Comparison of ENCODE assay signal across 8 cellular contexts in genomic region chr2:9782197-9782719, GRCh38.
DNase-seq lines count a peak whose midpoint lies in the region; ATAC-seq and TF ChIP-seq lines count a peak whose summit lies in the region.

No MANE protein-coding gene starts in this region.

- RAD21 ChIA-PET in HCT116 (lab: Charles Lee; ENCODE audit: low non-redundant PET in 1 of 2, low total read pairs in 2 of 2, uncharacterized antibody in 2 of 2, unreplicated experiment in 2 of 2) = no interaction called here

- no peak for ATAC-seq in HCT116
- ATAC-seq in GM21529 (IDR thresholded peaks at IDR 0.05; ENCODE audit: unreplicated experiment) = no peak

- no peaks in the 10 kb centered on the region for H4K20me1 ChIP-seq in HCT116 (ENCODE audit: insufficient read depth)
- H4K20me1 ChIP-seq in mammary epithelial cell (ENCODE audit: insufficient read depth, low read length) = no peaks in the 10 kb centered on the region

- in situ Hi-C loops in mammary epithelial cell (cut with MboI; ENCODE audit: low sequenced_read_pairs in 2 of 2) = no loop called here

- H3K79me2 ChIP-seq in HCT116 (ENCODE audit: insufficient read depth, low read length) (no peaks in the 10 kb centered on the region), mammary epithelial cell (ENCODE audit: insufficient read depth, low read length) (no peaks in the 10 kb centered on the region)

- TF ChIP-seq RAD21 in HCT116 (IDR thresholded peaks at IDR 0.05; ENCODE audit: low read depth) = peak; percentile 66

- H2AFZ ChIP-seq in HCT116 (ENCODE audit: low read depth, low read length, poor library complexity, severe bottlenecking) (no peak overlapping the region), mammary epithelial cell (ENCODE audit: low read depth, low read length) (no peak overlapping the region)

- 53% methylated on average over 8 of the region's 8 CpGs for WGBS in mammary epithelial cell (ENCODE audit: low coverage, missing lambda C conversion rate)

- H3K4me1 Mint-ChIP-seq in HFFc6 (ENCODE audit: low read depth) = no peaks in the 10 kb centered on the region

- dilution Hi-C loops in mammary epithelial cell (cut with HindIII; ENCODE audit: low sequenced_read_pairs) = no loop called here

- H3K4me3 ChIP-seq in HCT116 (replicated peaks in 1 of 2; ENCODE audit: low read depth in 1 of 2, low read length in 2 of 2) (no peak overlapping the region), mammary epithelial cell (replicated peaks in 1 of 3; ENCODE audit: insufficient read depth in 1 of 3, low read depth in 2 of 3, low read length in 3 of 3) (no peak overlapping the region)

- H3K27ac Mint-ChIP-seq in HFFc6 = no peak overlapping the region

- H3K4me2 ChIP-seq in HCT116 (ENCODE audit: low read length) = no peak overlapping the region
- H3K4me2 ChIP-seq in mammary epithelial cell (ENCODE audit: insufficient read depth, low read depth, low read length) = no peak overlapping the region

- H3K9me3 ChIP-seq in HCT116 (ENCODE audit: control insufficient read depth in 1 of 2, insufficient read depth in 1 of 2, low read depth in 1 of 2, low read length in 2 of 2) = no peaks in the 10 kb centered on the region
- no peaks in the 10 kb centered on the region for H3K9me3 ChIP-seq in mammary epithelial cell (replicated peaks; ENCODE audit: insufficient read depth, low read length)

- peaks cover 8% of the 10 kb centered on the region for H3K27me3 Mint-ChIP-seq in HFFc6 (ENCODE audit: insufficient read depth)

- POLR2A ChIA-PET in HCT116 (lab: Charles Lee) = no interaction called here

- DNase-seq in HCT116 (ENCODE audit: low read depth, low spot score) = no peak
- DNase-seq in activated CD4-positive, CD25-positive, alpha-beta regulatory T cell (lab: John Stamatoyannopoulos, UW) = peak; percentile 21 to 62 (median 44)
- DNase-seq in mammary epithelial cell = peak; percentile 88
- DNase-seq in stimulated activated CD4-positive, alpha-beta T cell treated with anti-CD3 and anti-CD28 coated beads, Interleukin-1b, Interleukin-23, amount 100 ng/mL, for 4 hours (ENCODE audit: low read depth in 2 of 2) = peak; percentile 42 to 56
- DNase-seq in AML-193 (lab: John Stamatoyannopoulos, UW) = no peak
- no peak for DNase-seq in NCI-H146 treated with DMSO at 0.1 percent for 48 hours (lab: John Stamatoyannopoulos, UW; ENCODE audit: unreplicated experiment)
- no peak for DNase-seq in HFFc6

- H3K4me1 ChIP-seq in HCT116 (ENCODE audit: control insufficient read depth in 1 of 2, insufficient read depth in 2 of 2, low read length in 2 of 2) = no peaks in the 10 kb centered on the region
- peaks cover 28% of the 10 kb centered on the region for H3K4me1 ChIP-seq in mammary epithelial cell (ENCODE audit: insufficient read depth, low read length)

- no peaks in the 10 kb centered on the region for H3K36me3 ChIP-seq in HCT116 (ENCODE audit: control insufficient read depth in 1 of 2, insufficient read depth in 2 of 2, low read length in 2 of 2)
- no peaks in the 10 kb centered on the region for H3K36me3 ChIP-seq in mammary epithelial cell (ENCODE audit: insufficient read depth, low read length)

- no peaks in the 10 kb centered on the region for H3K9me2 ChIP-seq in HCT116 (ENCODE audit: insufficient read depth)

- H3K9me3 Mint-ChIP-seq in HFFc6 = no peaks in the 10 kb centered on the region

- BruUV-seq in HCT116 (replicated peaks; lab: Mats Ljungman, UMichigan) (no TSS peak), mammary epithelial cell (replicated peaks; lab: Mats Ljungman, UMichigan) (no TSS peak)

- H3K9ac ChIP-seq in HCT116 (ENCODE audit: low read length) = no peak overlapping the region
- no peak overlapping the region for H3K9ac ChIP-seq in mammary epithelial cell (ENCODE audit: insufficient read depth, low read length)

- TF ChIP-seq POLR2A in HCT116 (IDR thresholded peaks at IDR 0.05; ENCODE audit: borderline replicate concordance, extremely low read depth, insufficient read depth, insufficient read length) = no peak

- H3K27ac ChIP-seq in HCT116 (ENCODE audit: low read depth, low read length) (no peak overlapping the region), mammary epithelial cell (ENCODE audit: insufficient read depth, low read depth, low read length) (peak overlapping the region; percentile 79)

- no peaks in the 10 kb centered on the region for H3K36me3 Mint-ChIP-seq in HFFc6 (ENCODE audit: low read depth)

- intact Hi-C loops in HCT116 (cut with micrococcal nuclease) = no loop called here
- intact Hi-C loops in mammary epithelial cell (cut with micrococcal nuclease) = loop anchor here (1.0 to 10.0 kb wide), 4 partner anchors 19 to 637 kb away; partner anchors contain the start of genes ADAM17 and IAH1

- no peak overlapping the region for H3K4me3 Mint-ChIP-seq in HFFc6

- TF ChIP-seq CTCF in HCT116 (IDR thresholded peaks at IDR 0.05 in 2 of 3, conservative IDR thresholded peaks at IDR 0.05 in 1 of 3; ENCODE audit: borderline replicate concordance in 1 of 3, insufficient read depth in 1 of 3, low read depth in 2 of 3, low read length in 2 of 3) = no peak
- no peak for TF ChIP-seq CTCF in mammary epithelial cell (conservative IDR thresholded peaks at IDR 0.05 in 1 of 2, IDR thresholded peaks at IDR 0.05 in 1 of 2; ENCODE audit: extremely low read depth in 1 of 2, insufficient read depth in 1 of 2, low read depth in 1 of 2, low read length in 2 of 2)
- TF ChIP-seq CTCF in HFFc6 (IDR thresholded peaks at IDR 0.05) = no peak

- CTCF ChIA-PET in HCT116 (lab: Charles Lee) = no interaction called here
- CTCF ChIA-PET in mammary epithelial cell (lab: Charles Lee; ENCODE audit: low non-redundant PET) = interaction anchor here (0.7 kb wide), 1 partner anchor 12 kb away, joined by 3 read pairs; no protein-coding TSS in a partner anchor

- H3K27me3 ChIP-seq in HCT116 (ENCODE audit: insufficient read depth, low read length) = no peaks in the 10 kb centered on the region
- H3K27me3 ChIP-seq in mammary epithelial cell (ENCODE audit: insufficient read depth, low read length) = no peaks in the 10 kb centered on the region

TF ChIP-seq in HCT116, 20 proteins besides CTCF, POLR2A, EP300 and RAD21 (continues in another document):
- no peak for TF ChIP-seq SIN3A (IDR thresholded peaks at IDR 0.05; ENCODE audit: low read depth)
- no peak for TF ChIP-seq CEBPB (IDR thresholded peaks at IDR 0.05; ENCODE audit: low read depth)
- TF ChIP-seq JUND (IDR thresholded peaks at IDR 0.05) = no peak
- TF ChIP-seq FOSL1 (IDR thresholded peaks at IDR 0.05; ENCODE audit: low read depth) = no peak
- no peak for TF ChIP-seq ZNF274 (IDR thresholded peaks at IDR 0.05; ENCODE audit: low read depth, low read length)
- no peak for TF ChIP-seq EGR1 (IDR thresholded peaks at IDR 0.05; ENCODE audit: low read depth)
- TF ChIP-seq EZH2phosphoT487 (IDR thresholded peaks at IDR 0.05; ENCODE audit: borderline replicate concordance) = no peak
- TF ChIP-seq ELF1 (IDR thresholded peaks at IDR 0.05; ENCODE audit: borderline replicate concordance, low read depth) = no peak
- TF ChIP-seq ZFX (IDR thresholded peaks at IDR 0.05) = no peak
- TF ChIP-seq ZBTB33 (IDR thresholded peaks at IDR 0.05; ENCODE audit: extremely low read depth, insufficient replicate concordance, low read length) = no peak
- no peak for TF ChIP-seq MAX (IDR thresholded peaks at IDR 0.05)
- no peak for TF ChIP-seq YY1 (IDR thresholded peaks at IDR 0.05; ENCODE audit: extremely low read depth, insufficient replicate concordance, low read depth, low read length)
- TF ChIP-seq CBX3 (IDR thresholded peaks at IDR 0.05; ENCODE audit: low read depth) = no peak
- TF ChIP-seq TCF7L2 (IDR thresholded peaks at IDR 0.05; ENCODE audit: borderline replicate concordance, extremely low read depth, insufficient read depth, insufficient read length) = no peak
- TF ChIP-seq POLR2AphosphoS5 (IDR thresholded peaks at IDR 0.05; ENCODE audit: low read depth, low read length) = no peak
- TF ChIP-seq EZH2 (IDR thresholded peaks at IDR 0.05) = no peak
- TF ChIP-seq ATF3 (IDR thresholded peaks at IDR 0.05) = no peak

Comparison
In these comparisons a context has a peak if more than half of its experiments do, and no peak if none do; other contexts are left out.
1. DNase-seq: peak in activated CD4-positive, CD25-positive, alpha-beta regulatory T cell (4 of 4), mammary epithelial cell (single experiment) and stimulated activated CD4-positive, alpha-beta T cell treated with anti-CD3 and anti-CD28 coated beads, Interleukin-1b, Interleukin-23, amount 100 ng/mL, for 4 hours (2 of 2); none in HCT116 (single experiment), AML-193 (0 of 2), NCI-H146 treated with DMSO at 0.1 percent for 48 hours (single experiment) and HFFc6 (single experiment).